ENCODE assay signal across 8 cellular contexts in the genomic region with DNA sequence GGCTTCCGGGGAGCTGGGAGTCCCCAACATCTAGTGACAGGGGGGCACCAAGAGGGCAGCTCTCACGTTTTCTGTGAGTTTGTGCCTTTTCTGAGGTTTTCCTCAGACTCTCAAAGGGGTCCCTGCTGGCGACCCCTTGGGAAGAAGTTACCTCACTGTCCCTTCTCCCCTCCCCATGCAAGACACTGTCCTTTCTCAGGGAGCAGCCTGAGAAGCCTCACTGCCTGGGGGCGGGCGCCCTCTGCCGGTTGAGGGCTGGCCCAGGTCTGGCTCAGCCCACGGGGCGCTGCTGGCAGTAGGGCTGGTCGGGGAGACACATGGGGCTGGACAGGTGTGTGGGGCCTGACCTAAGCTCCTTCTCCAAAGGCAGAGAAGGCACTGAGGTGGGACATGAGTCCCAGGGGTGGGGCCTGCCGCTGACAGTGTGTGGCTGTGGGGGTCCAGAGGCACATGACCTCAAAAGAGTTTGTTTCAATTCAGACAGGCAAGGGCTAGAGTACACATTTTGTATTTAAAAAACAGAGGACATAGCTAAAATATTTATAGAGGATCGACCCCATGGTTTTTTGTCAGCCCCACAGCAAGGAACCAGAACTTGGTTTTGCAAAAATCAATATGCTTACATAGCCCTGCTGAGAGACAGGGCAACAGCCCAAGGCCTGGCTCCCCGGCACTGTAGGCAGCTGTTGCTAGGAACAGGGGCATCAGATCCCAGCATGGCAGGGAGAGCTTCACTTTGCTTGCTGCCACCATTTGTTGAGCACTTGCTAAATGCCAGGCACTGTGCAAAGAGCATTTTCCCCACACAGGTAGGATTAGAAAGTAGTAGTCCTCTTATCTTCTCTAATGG. TPM values are rescaled to one million over a fixed set of nuclear protein-coding genes. Genes with fewer than 3 reads are reported as not detected.
A peak's percentile ranks its signal among the peaks of the same experiment; 100 is the strongest.
DNase-seq lines count a peak whose midpoint lies in the region; FAIRE-seq and TF ChIP-seq lines count a peak whose summit lies in the region.

No MANE protein-coding gene starts in this region.

- no peak overlapping the region for H3K27ac ChIP-seq in KMS-11

- no peak overlapping the region for H3K4me3 ChIP-seq in KMS-11 (IDR thresholded peaks at IDR 0.05; ENCODE audit: insufficient read depth, low read depth, low read length)

- no peak overlapping the region for H3K4me2 ChIP-seq in KMS-11

- H4K20me1 ChIP-seq in KMS-11 (ENCODE audit: insufficient read depth): no peaks in the 10 kb centered on the region

- FAIRE-seq in urothelium cell line (lab: Jason Lieb, UNC): no peak

- H3K9ac ChIP-seq in KMS-11: no peak overlapping the region

- in situ Hi-C loops in SK-MEL-5 (cut with HindIII; ENCODE audit: low pct_unique_long_range_greater_than_20kb, low sequenced_read_pairs): no loop called here

- peak overlapping the region; percentile 18 for H2AFZ ChIP-seq in KMS-11 (ENCODE audit: low read depth)

- H3K36me3 ChIP-seq in KMS-11 (ENCODE audit: insufficient read depth): no peaks in the 10 kb centered on the region

- intact Hi-C loops in posterior cingulate gyrus (cut with DNase I): loop anchor here (1.0 to 5.0 kb wide), 3 partner anchors 119 to 403 kb away; partner anchors contain the start of gene ALDH3A2

- no peaks in the 10 kb centered on the region for H3K79me2 ChIP-seq in KMS-11 (ENCODE audit: insufficient read depth, low read depth)

- peak; percentile 90 for TF ChIP-seq CTCF in KMS-11 (conservative IDR thresholded peaks at IDR 0.05; ENCODE audit: low read depth, low read length)

- H3K4me1 ChIP-seq in KMS-11 (ENCODE audit: low read depth, poor library complexity, severe bottlenecking): no peaks in the 10 kb centered on the region

- no peaks in the 10 kb centered on the region for H3K27me3 ChIP-seq in KMS-11 (ENCODE audit: insufficient read depth, low read depth)

- peak; percentile 17 for DNase-seq in SIG-M5 treated with dmso at 0.1 percent for 504 hours (lab: John Stamatoyannopoulos, UW; ENCODE audit: unreplicated experiment)
- DNase-seq in SIG-M5 (lab: John Stamatoyannopoulos, UW): no peak
- DNase-seq in SK-MEL-5 (ENCODE audit: low read depth, low spot score): peak; percentile 68
- peak; percentile 62 for DNase-seq in activated gamma-delta T cell treated with anti-CD3 and anti-CD28 coated beads, Interleukin-2, amount 50 U/mL, for 16 hours (ENCODE audit: low read depth)
- DNase-seq in glomerular visceral epithelial cell (ENCODE audit: extremely low spot score): peak; percentile 65
- DNase-seq in posterior cingulate gyrus: peak; percentile 58 to 98 (median 88)
- DNase-seq in urothelium cell line (ENCODE audit: low spot score): peak; percentile 82

RNA-seq across cellular contexts. Expression of gene ALDH3A1, which starts 18.5 kb away (rescaled TPM):
- 0.63 TPM in 1 of 2 replicates, not detected in the other for total RNA-seq in SK-MEL-5 (2014; rRNA removed; shearing (Covaris generic))
- 0.37 and 0.40 TPM in 2 replicates for polyA plus RNA-seq in SK-MEL-5 (2015; cell fraction: cytosol; rRNA removed)
- polyA plus RNA-seq in SK-MEL-5 (2015; cell fraction: nucleus; rRNA removed): 0.31 TPM in 1 of 2 replicates, not detected in the other

RNA-seq across cellular contexts. Expression of gene SLC47A2, which starts 50.3 kb away (rescaled TPM):
- total RNA-seq in SK-MEL-5 (2014; rRNA removed; shearing (Covaris generic)): not detected in 2 replicates
- polyA plus RNA-seq in SK-MEL-5 (2015; cell fraction: cytosol; rRNA removed): not detected in 2 replicates
- not detected in 2 replicates for polyA plus RNA-seq in SK-MEL-5 (2015; cell fraction: nucleus; rRNA removed)
